In the genomic region with DNA sequence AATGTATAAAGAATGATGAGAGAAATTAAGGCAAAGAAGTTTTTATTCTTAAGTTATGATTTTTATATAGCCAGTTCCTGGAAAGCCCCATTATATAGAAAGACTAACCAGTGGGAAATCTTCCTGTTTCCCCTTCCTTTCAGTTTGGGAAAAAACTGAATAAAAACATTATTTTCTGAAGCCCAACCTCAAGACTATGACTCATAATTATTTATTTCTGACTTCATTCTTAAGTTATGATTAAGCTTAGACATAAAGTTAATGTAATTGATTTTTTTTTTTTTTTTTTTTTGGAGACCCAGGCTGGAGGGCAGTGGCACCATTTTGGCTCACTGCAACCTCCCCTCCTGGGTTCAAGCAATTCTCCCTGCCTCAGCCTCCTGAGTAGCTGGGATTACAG, we compare ENCODE assay signal across 2 cellular contexts.
A peak's percentile ranks its signal among the peaks of the same experiment; 100 is the strongest.
TF ChIP-seq lines count a peak whose summit lies in the region.

No MANE protein-coding gene starts in this region.

TF ChIP-seq in SK-N-SH, 30 proteins besides CTCF, POLR2A, EP300 and RAD21:
- no peak for TF ChIP-seq REST (IDR thresholded peaks at IDR 0.05; ENCODE audit: low read depth, low read length)
- peak; percentile 66 for TF ChIP-seq FOSL2 (IDR thresholded peaks at IDR 0.05; ENCODE audit: borderline replicate concordance, low read depth)
- TF ChIP-seq, protein P1, sequence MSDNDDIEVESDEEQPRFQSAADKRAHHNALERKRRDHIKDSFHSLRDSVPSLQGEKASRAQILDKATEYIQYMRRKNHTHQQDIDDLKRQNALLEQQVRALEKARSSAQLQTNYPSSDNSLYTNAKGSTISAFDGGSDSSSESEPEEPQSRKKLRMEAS (IDR thresholded peaks at IDR 0.05; ENCODE audit: low read depth): no peak
- TF ChIP-seq FOXM1 (IDR thresholded peaks at IDR 0.05; ENCODE audit: low read depth): no peak
- TF ChIP-seq JUND (IDR thresholded peaks at IDR 0.05): peak; percentile 59
- TF ChIP-seq NRF1 (IDR thresholded peaks at IDR 0.05; ENCODE audit: low read depth, low read length): no peak
- TF ChIP-seq USF2 (IDR thresholded peaks at IDR 0.05; ENCODE audit: borderline replicate concordance, low read depth, low read length): no peak
- no peak for TF ChIP-seq RXRA (IDR thresholded peaks at IDR 0.05; ENCODE audit: borderline replicate concordance, low read depth)
- TF ChIP-seq SMC3 (IDR thresholded peaks at IDR 0.05; ENCODE audit: low read depth, low read length): no peak
- TF ChIP-seq TAF1 (IDR thresholded peaks at IDR 0.05; ENCODE audit: borderline replicate concordance, low read depth, low read length): no peak
- TF ChIP-seq YY1 (IDR thresholded peaks at IDR 0.05; ENCODE audit: low read depth): no peak
TF ChIP-seq in SK-N-SH: peak in this region for 2.

TF ChIP-seq in SK-N-SH treated with all-trans-retinoic acid at 6 μM for 48 hours, 23 proteins besides CTCF, POLR2A, EP300 and RAD21:
- TF ChIP-seq GLIS3 (CRISPR knock-in tag; IDR thresholded peaks at IDR 0.05) (no peak), ZFP30 (CRISPR knock-in tag; IDR thresholded peaks at IDR 0.05) (no peak), BACH2 (CRISPR knock-in tag; IDR thresholded peaks at IDR 0.05; ENCODE audit: borderline replicate concordance) (no peak), SNAI2 (CRISPR knock-in tag; IDR thresholded peaks at IDR 0.05) (no peak), CREB5 (CRISPR knock-in tag; IDR thresholded peaks at IDR 0.05; ENCODE audit: low read depth) (no peak), ZNF8 (CRISPR knock-in tag; IDR thresholded peaks at IDR 0.05) (no peak), ISL1 (CRISPR knock-in tag; IDR thresholded peaks at IDR 0.05) (no peak), ZFP3 (CRISPR knock-in tag; IDR thresholded peaks at IDR 0.05) (no peak), TOX (CRISPR knock-in tag; IDR thresholded peaks at IDR 0.05; ENCODE audit: borderline replicate concordance) (no peak), ZNF565 (CRISPR knock-in tag; conservative IDR thresholded peaks at IDR 0.05; ENCODE audit: low read depth) (no peak), ZC3H10 (CRISPR knock-in tag; IDR thresholded peaks at IDR 0.05) (no peak), RARB (CRISPR knock-in tag; IDR thresholded peaks at IDR 0.05) (no peak), PPARA (CRISPR knock-in tag; IDR thresholded peaks at IDR 0.05; ENCODE audit: borderline replicate concordance) (no peak)
- TF ChIP-seq, protein P2, sequence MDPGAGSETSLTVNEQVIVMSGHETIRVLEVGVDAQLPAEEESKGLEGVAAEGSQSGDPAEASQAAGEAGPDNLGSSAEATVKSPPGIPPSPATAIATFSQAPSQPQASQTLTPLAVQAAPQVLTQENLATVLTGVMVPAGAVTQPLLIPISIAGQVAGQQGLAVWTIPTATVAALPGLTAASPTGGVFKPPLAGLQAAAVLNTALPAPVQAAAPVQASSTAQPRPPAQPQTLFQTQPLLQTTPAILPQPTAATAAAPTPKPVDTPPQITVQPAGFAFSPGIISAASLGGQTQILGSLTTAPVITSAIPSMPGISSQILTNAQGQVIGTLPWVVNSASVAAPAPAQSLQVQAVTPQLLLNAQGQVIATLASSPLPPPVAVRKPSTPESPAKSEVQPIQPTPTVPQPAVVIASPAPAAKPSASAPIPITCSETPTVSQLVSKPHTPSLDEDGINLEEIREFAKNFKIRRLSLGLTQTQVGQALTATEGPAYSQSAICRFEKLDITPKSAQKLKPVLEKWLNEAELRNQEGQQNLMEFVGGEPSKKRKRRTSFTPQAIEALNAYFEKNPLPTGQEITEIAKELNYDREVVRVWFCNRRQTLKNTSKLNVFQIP (CRISPR knock-in tag; IDR thresholded peaks at IDR 0.05; ENCODE audit: borderline replicate concordance, low read depth): no peak
- TF ChIP-seq, protein P3, sequence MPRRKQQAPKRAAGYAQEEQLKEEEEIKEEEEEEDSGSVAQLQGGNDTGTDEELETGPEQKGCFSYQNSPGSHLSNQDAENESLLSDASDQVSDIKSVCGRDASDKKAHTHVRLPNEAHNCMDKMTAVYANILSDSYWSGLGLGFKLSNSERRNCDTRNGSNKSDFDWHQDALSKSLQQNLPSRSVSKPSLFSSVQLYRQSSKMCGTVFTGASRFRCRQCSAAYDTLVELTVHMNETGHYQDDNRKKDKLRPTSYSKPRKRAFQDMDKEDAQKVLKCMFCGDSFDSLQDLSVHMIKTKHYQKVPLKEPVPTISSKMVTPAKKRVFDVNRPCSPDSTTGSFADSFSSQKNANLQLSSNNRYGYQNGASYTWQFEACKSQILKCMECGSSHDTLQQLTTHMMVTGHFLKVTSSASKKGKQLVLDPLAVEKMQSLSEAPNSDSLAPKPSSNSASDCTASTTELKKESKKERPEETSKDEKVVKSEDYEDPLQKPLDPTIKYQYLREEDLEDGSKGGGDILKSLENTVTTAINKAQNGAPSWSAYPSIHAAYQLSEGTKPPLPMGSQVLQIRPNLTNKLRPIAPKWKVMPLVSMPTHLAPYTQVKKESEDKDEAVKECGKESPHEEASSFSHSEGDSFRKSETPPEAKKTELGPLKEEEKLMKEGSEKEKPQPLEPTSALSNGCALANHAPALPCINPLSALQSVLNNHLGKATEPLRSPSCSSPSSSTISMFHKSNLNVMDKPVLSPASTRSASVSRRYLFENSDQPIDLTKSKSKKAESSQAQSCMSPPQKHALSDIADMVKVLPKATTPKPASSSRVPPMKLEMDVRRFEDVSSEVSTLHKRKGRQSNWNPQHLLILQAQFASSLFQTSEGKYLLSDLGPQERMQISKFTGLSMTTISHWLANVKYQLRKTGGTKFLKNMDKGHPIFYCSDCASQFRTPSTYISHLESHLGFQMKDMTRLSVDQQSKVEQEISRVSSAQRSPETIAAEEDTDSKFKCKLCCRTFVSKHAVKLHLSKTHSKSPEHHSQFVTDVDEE (CRISPR knock-in tag; IDR thresholded peaks at IDR 0.05): no peak
- TF ChIP-seq, protein P4, sequence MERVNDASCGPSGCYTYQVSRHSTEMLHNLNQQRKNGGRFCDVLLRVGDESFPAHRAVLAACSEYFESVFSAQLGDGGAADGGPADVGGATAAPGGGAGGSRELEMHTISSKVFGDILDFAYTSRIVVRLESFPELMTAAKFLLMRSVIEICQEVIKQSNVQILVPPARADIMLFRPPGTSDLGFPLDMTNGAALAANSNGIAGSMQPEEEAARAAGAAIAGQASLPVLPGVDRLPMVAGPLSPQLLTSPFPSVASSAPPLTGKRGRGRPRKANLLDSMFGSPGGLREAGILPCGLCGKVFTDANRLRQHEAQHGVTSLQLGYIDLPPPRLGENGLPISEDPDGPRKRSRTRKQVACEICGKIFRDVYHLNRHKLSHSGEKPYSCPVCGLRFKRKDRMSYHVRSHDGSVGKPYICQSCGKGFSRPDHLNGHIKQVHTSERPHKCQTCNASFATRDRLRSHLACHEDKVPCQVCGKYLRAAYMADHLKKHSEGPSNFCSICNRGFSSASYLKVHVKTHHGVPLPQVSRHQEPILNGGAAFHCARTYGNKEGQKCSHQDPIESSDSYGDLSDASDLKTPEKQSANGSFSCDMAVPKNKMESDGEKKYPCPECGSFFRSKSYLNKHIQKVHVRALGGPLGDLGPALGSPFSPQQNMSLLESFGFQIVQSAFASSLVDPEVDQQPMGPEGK (CRISPR knock-in tag; IDR thresholded peaks at IDR 0.05; ENCODE audit: borderline replicate concordance): no peak
